ENCODE assay signal across 1 cellular context in genomic region chr10:30708234-30708633, GRCh38.
TF ChIP-seq lines count a peak whose summit lies in the region.

No MANE protein-coding gene starts in this region.

TF ChIP-seq in H1, 55 proteins besides CTCF, POLR2A, EP300 and RAD21:
- TF ChIP-seq YY1 (IDR thresholded peaks at IDR 0.05; ENCODE audit: low read depth, low read length) (no peak), MAFK (IDR thresholded peaks at IDR 0.05; ENCODE audit: low read depth, low read length) (peak; percentile 24; the same call in 1 of the 2 replicates)
TF ChIP-seq in H1: peak in this region for 1.
